ENCODE assay signal across 11 cellular contexts in genomic region chr2:41933585-41934322, GRCh38.
DNase-seq lines count a peak whose midpoint lies in the region; ATAC-seq and TF ChIP-seq lines count a peak whose summit lies in the region.
"Had no signal": no experiment of that assay in that cellular context is flagged by ENCODE, and none has a peak within 500 bp of the region (broad histone marks: within the 10 kb centered on the region; RNA-seq: fewer than 3 reads in every experiment).

No MANE protein-coding gene starts in this region.

- H3K27me3 Mint-ChIP-seq in Calu3 (ENCODE audit: unreplicated experiment) (no peaks in the 10 kb centered on the region), immature natural killer cell (ENCODE audit: low read depth in 3 of 3) (peaks cover 0 to 4% (median 2%) of the 10 kb centered on the region in 3 donors), natural killer cell (ENCODE audit: low read depth in 2 of 2) (peaks cover 13 to 25% of the 10 kb centered on the region in 2 donors)

- H3K9me3 Mint-ChIP-seq in Calu3 (ENCODE audit: low read depth, unreplicated experiment) = no peaks in the 10 kb centered on the region
- H3K9me3 Mint-ChIP-seq in immature natural killer cell = no peaks in the 10 kb centered on the region
- no peaks in the 10 kb centered on the region for H3K9me3 Mint-ChIP-seq in natural killer cell
- H3K9me3 Mint-ChIP-seq: IgD-negative memory B cell had no signal

- CTCF ChIA-PET in Calu3 (lab: Charles Lee) = no interaction called here

- DNase-seq in Calu3 = no peak
- peak; percentile 49 for DNase-seq in SK-MEL-5 (ENCODE audit: low read depth, low spot score)
- DNase-seq in fibroblast of villous mesenchyme (ENCODE audit: low read depth) = peak; percentile 99
- peak; percentile 84 for DNase-seq in renal cortical epithelial cell (ENCODE audit: low read depth)
- DNase-seq in immature natural killer cell = no peak
- DNase-seq in natural killer cell = no peak
- no peak for DNase-seq in Ammon's horn (ENCODE audit: low spot score)
- DNase-seq: activated gamma-delta T cell treated with Interleukin-2 at 50 U/mL for 16 hours, DMS79 had no signal

- in situ Hi-C loops in SK-MEL-5 (cut with HindIII; ENCODE audit: low pct_unique_long_range_greater_than_20kb, low sequenced_read_pairs) = no loop called here

- no TSS peak for BruUV-seq in Calu3 (replicated peaks; lab: Mats Ljungman, UMichigan)

- H3K4me1 Mint-ChIP-seq in Calu3 (ENCODE audit: low read depth, unreplicated experiment) (peaks cover 61% of the 10 kb centered on the region), immature natural killer cell (no peaks in the 10 kb centered on the region), natural killer cell (no peaks in the 10 kb centered on the region)
- H3K4me1 Mint-ChIP-seq: IgD-negative memory B cell had no signal

- ATAC-seq in natural killer cell (no peak), GM21825 (IDR thresholded peaks at IDR 0.05; ENCODE audit: unreplicated experiment) (no peak)

- H3K4me3 Mint-ChIP-seq in Calu3 (ENCODE audit: low read depth, unreplicated experiment) (no peak overlapping the region), immature natural killer cell (no peak overlapping the region), natural killer cell (no peak overlapping the region)
- H3K4me3 Mint-ChIP-seq: IgD-negative memory B cell had no signal

- TF ChIP-seq CTCF in Calu3 (IDR thresholded peaks at IDR 0.05; ENCODE audit: unreplicated experiment) (no peak), fibroblast of villous mesenchyme (IDR thresholded peaks at IDR 0.05; ENCODE audit: insufficient read depth, low read depth, low read length) (no peak), natural killer cell (IDR thresholded peaks at IDR 0.05) (no peak)

- intact Hi-C loops in Calu3 (cut with micrococcal nuclease; ENCODE audit: unreplicated experiment) (no loop called here), natural killer cell (cut with micrococcal nuclease) (no loop called here)

- peak overlapping the region; percentile 3 for H3K27ac Mint-ChIP-seq in Calu3 (ENCODE audit: unreplicated experiment)
- H3K27ac Mint-ChIP-seq in immature natural killer cell = no peak overlapping the region
- no peak overlapping the region for H3K27ac Mint-ChIP-seq in natural killer cell
- H3K27ac Mint-ChIP-seq: IgD-negative memory B cell had no signal

- H3K36me3 Mint-ChIP-seq in Calu3 (ENCODE audit: insufficient read depth, unreplicated experiment) = peaks cover 5% of the 10 kb centered on the region
- H3K36me3 Mint-ChIP-seq in immature natural killer cell = no peaks in the 10 kb centered on the region
- H3K36me3 Mint-ChIP-seq in natural killer cell = no peaks in the 10 kb centered on the region
- H3K36me3 Mint-ChIP-seq: IgD-negative memory B cell had no signal

- H3K4me3 ChIP-seq in fibroblast of villous mesenchyme (ENCODE audit: low read depth, low read length) = peak overlapping the region; percentile 24

Comparison
In these comparisons a context has a peak if more than half of its experiments do, and no peak if none do; other contexts are left out.
1. DNase-seq: peak in SK-MEL-5 (single experiment), fibroblast of villous mesenchyme (single experiment) and renal cortical epithelial cell (single experiment); none in Calu3 (single experiment), immature natural killer cell (0 of 3), natural killer cell (single experiment) and Ammon's horn (single experiment).